Comparison of ENCODE assay signal across 19 cellular contexts in the genomic region with DNA sequence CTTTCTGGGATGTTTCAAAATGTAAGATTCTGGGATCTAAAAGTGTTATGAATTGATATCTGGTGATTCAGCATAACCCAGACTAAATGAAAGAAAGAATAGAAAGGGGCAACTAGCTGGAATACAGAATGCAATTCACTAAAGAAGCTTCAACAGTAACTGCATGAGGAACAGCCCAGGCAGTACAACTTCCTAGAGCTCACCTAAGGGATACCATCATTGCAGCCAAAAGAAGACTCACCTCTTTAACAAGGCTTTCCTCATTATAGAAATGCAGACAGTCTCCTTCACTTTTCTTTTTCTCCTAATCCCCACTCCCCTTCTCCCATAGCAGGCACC. TPM values are rescaled to one million over a fixed set of nuclear protein-coding genes. Genes with fewer than 3 reads are reported as not detected.
DNase-seq lines count a peak whose midpoint lies in the region; ATAC-seq, FAIRE-seq and TF ChIP-seq lines count a peak whose summit lies in the region.
"Had no signal": no experiment of that assay in that cellular context is flagged by ENCODE, and none has a peak within 500 bp of the region (broad histone marks: within the 10 kb centered on the region; RNA-seq: fewer than 3 reads in every experiment).

No MANE protein-coding gene starts in this region.

- no peak for ATAC-seq in Right ventricle myocardium superior (ENCODE audit: poor library complexity)
- peak; percentile 33 for ATAC-seq in left lung
- ATAC-seq: GM23338, Panc1 had no signal

- no peak overlapping the region for H3K9ac ChIP-seq in astrocyte (ENCODE audit: low read length)

- no peaks in the 10 kb centered on the region for H3K36me3 ChIP-seq in left ventricle myocardium inferior
- H3K36me3 ChIP-seq in astrocyte (ENCODE audit: insufficient read depth, low read length), result no peaks in the 10 kb centered on the region
- no peaks in the 10 kb centered on the region for H3K36me3 ChIP-seq in left lung
- H3K36me3 ChIP-seq in urinary bladder (ENCODE audit: insufficient read depth), result no peaks in the 10 kb centered on the region

- peak overlapping the region; percentile 45 for H3K27ac ChIP-seq in left ventricle myocardium inferior (replicated peaks)
- H3K27ac ChIP-seq in astrocyte (ENCODE audit: low read depth, low read length), result no peak overlapping the region
- peak overlapping the region in 1 of 2 donors; percentile 31 for H3K27ac ChIP-seq in left lung
- peak overlapping the region; percentile 10 for H3K27ac ChIP-seq in urinary bladder (ENCODE audit: low read depth)

- H3K79me2 ChIP-seq in astrocyte (ENCODE audit: insufficient read depth, low read length), result no peaks in the 10 kb centered on the region

- H3K27me3 Mint-ChIP-seq in astrocyte (ENCODE audit: low read depth, unreplicated experiment), result no peaks in the 10 kb centered on the region
- no peaks in the 10 kb centered on the region for H3K27me3 Mint-ChIP-seq in activated CD4-positive, alpha-beta memory T cell treated with anti-CD3 and anti-CD28 coated beads for 36 hours

- no peaks in the 10 kb centered on the region for H3K9me3 Mint-ChIP-seq in astrocyte (ENCODE audit: unreplicated experiment)
- H3K9me3 Mint-ChIP-seq in activated CD4-positive, alpha-beta memory T cell treated with anti-CD3 and anti-CD28 coated beads for 36 hours, result no peaks in the 10 kb centered on the region
- H3K9me3 Mint-ChIP-seq: GM23338 had no signal

- H3K4me3 ChIP-seq in left ventricle myocardium inferior (peak overlapping the region; percentile 57), astrocyte (ENCODE audit: insufficient read depth, low read depth, low read length) (no peak overlapping the region), left lung (no peak overlapping the region), urinary bladder (ENCODE audit: low read depth, low read length) (no peak overlapping the region)
- H3K4me3 ChIP-seq: GM23338 had no signal

- no peak for TF ChIP-seq CTCF in left ventricle myocardium inferior (IDR thresholded peaks at IDR 0.05; ENCODE audit: borderline replicate concordance)
- TF ChIP-seq CTCF in astrocyte (IDR thresholded peaks at IDR 0.05; ENCODE audit: insufficient read depth, low read depth, low read length), result no peak
- no peak for TF ChIP-seq CTCF in left lung (IDR thresholded peaks at IDR 0.05)

- H3K27ac Mint-ChIP-seq in astrocyte (ENCODE audit: unreplicated experiment), result no peak overlapping the region
- H3K27ac Mint-ChIP-seq in activated CD4-positive, alpha-beta memory T cell treated with anti-CD3 and anti-CD28 coated beads for 36 hours, result no peak overlapping the region
- H3K27ac Mint-ChIP-seq: GM23338 had no signal

- POLR2A ChIA-PET in activated CD4-positive, alpha-beta memory T cell treated with anti-CD3 and anti-CD28 coated beads for 36 hours (lab: Charles Lee), result no interaction called here

- no peak overlapping the region for H3K4me3 Mint-ChIP-seq in astrocyte (ENCODE audit: unreplicated experiment)
- no peak overlapping the region for H3K4me3 Mint-ChIP-seq in activated CD4-positive, alpha-beta memory T cell treated with anti-CD3 and anti-CD28 coated beads for 36 hours
- H3K4me3 Mint-ChIP-seq: GM23338 had no signal

- no peaks in the 10 kb centered on the region for H3K27me3 ChIP-seq in left ventricle myocardium inferior (ENCODE audit: low read depth)
- H3K27me3 ChIP-seq in astrocyte (ENCODE audit: insufficient read depth, low read length), result no peaks in the 10 kb centered on the region
- no peaks in the 10 kb centered on the region for H3K27me3 ChIP-seq in left lung

- intact Hi-C loops in left ventricle myocardium inferior (cut with micrococcal nuclease) (no loop called here), Right ventricle myocardium superior (cut with DNase I) (no loop called here), left lung (cut with DNase I) (no loop called here)
- intact Hi-C loops in activated CD4-positive, alpha-beta memory T cell treated with anti-CD3 and anti-CD28 coated beads for 36 hours (cut with micrococcal nuclease), result no loop called here

- FAIRE-seq in astrocyte (lab: Jason Lieb, UNC), result no peak
- FAIRE-seq: A204.1, GM12891, GM18507 had no signal

- H2AFZ ChIP-seq in astrocyte (ENCODE audit: low read depth, low read length), result no peak overlapping the region
- H2AFZ ChIP-seq: GM23338 had no signal

- CTCF ChIA-PET in activated CD4-positive, alpha-beta memory T cell treated with anti-CD3 and anti-CD28 coated beads for 36 hours (lab: Charles Lee), result no interaction called here

- no peaks in the 10 kb centered on the region for H4K20me1 ChIP-seq in astrocyte (ENCODE audit: insufficient read depth, low read length)

- DNase-seq in left ventricle myocardium inferior (no peak), Right ventricle myocardium superior (no peak), astrocyte (ENCODE audit: low read depth) (no peak), left lung (no peak), T-helper 2 cell (no peak)
- no peak for DNase-seq in stimulated activated CD8-positive, alpha-beta memory T cell treated with anti-CD3 and anti-CD28 coated beads, Interleukin-4, amount 100 ng/mL, for 48 hours
- DNase-seq in activated CD4-positive, alpha-beta memory T cell treated with anti-CD3 and anti-CD28 coated beads for 36 hours, result no peak
- DNase-seq: C1 segment of cervical spinal cord, GF-D8, KG1, NCI-H1436 treated with DMSO at 0.1 percent for 48 hours, NCI-H524, SHP77 had no signal

- peaks cover 20% of the 10 kb centered on the region for H3K4me1 ChIP-seq in left ventricle myocardium inferior
- H3K4me1 ChIP-seq in astrocyte (ENCODE audit: insufficient read depth, low read length), result no peaks in the 10 kb centered on the region
- no peaks in the 10 kb centered on the region for H3K4me1 ChIP-seq in left lung
- H3K4me1 ChIP-seq in urinary bladder (ENCODE audit: insufficient read depth), result no peaks in the 10 kb centered on the region

- peak overlapping the region; percentile 57 for H3K4me2 ChIP-seq in astrocyte (ENCODE audit: low read length)
- H3K4me2 ChIP-seq: GM23338 had no signal

- no peaks in the 10 kb centered on the region for H3K36me3 Mint-ChIP-seq in astrocyte (ENCODE audit: low read depth, unreplicated experiment)
- H3K36me3 Mint-ChIP-seq in activated CD4-positive, alpha-beta memory T cell treated with anti-CD3 and anti-CD28 coated beads for 36 hours, result no peaks in the 10 kb centered on the region

- H3K9me3 ChIP-seq in left ventricle myocardium inferior (replicated peaks) (no peaks in the 10 kb centered on the region), astrocyte (ENCODE audit: insufficient read depth, low read depth, low read length) (no peaks in the 10 kb centered on the region), left lung (no peaks in the 10 kb centered on the region)

- no peaks in the 10 kb centered on the region for H3K4me1 Mint-ChIP-seq in astrocyte (ENCODE audit: low read depth, unreplicated experiment)
- no peaks in the 10 kb centered on the region for H3K4me1 Mint-ChIP-seq in activated CD4-positive, alpha-beta memory T cell treated with anti-CD3 and anti-CD28 coated beads for 36 hours (ENCODE audit: low read depth)

RNA-seq across cellular contexts. Expression of gene RGS5, which starts 6.3 kb away (rescaled TPM):
- total RNA-seq in left ventricle myocardium inferior, result 256 TPM
- total RNA-seq in Right ventricle myocardium superior, result 270 TPM
- total RNA-seq in astrocyte, result 16.5 and 24.1 TPM in 2 replicates
- total RNA-seq in left lung, result 10 to 100 TPM; 48.5 to 98.0 TPM
- total RNA-seq in urinary bladder, result 197 TPM
- 179 TPM for polyA plus RNA-seq in urinary bladder
- total RNA-seq in activated CD4-positive, alpha-beta memory T cell treated with anti-CD3 and anti-CD28 coated beads for 36 hours, result 1 to 10 TPM; 1.9 to 3.7 TPM
